Comparison of ENCODE assay signal across 19 cellular contexts in genomic region chr9:126472446-126472845, GRCh38.
DNase-seq lines count a peak whose midpoint lies in the region; ATAC-seq and TF ChIP-seq lines count a peak whose summit lies in the region.
"Had no signal": no experiment of that assay in that cellular context is flagged by ENCODE, and none has a peak within 500 bp of the region (broad histone marks: within the 10 kb centered on the region; RNA-seq: fewer than 3 reads in every experiment).

No MANE protein-coding gene starts in this region.

- H3K27me3 Mint-ChIP-seq in CD14-positive monocyte (ENCODE audit: low read depth in 3 of 3) (peaks cover 0 to 1% (median 0%) of the 10 kb centered on the region in 3 donors), T-cell (no peaks in the 10 kb centered on the region)
- H3K27me3 Mint-ChIP-seq in naive thymus-derived CD8-positive, alpha-beta T cell, result no peaks in the 10 kb centered on the region

- H3K36me3 Mint-ChIP-seq in CD14-positive monocyte, result peaks cover 20 to 38% of the 10 kb centered on the region in 2 donors
- H3K36me3 Mint-ChIP-seq in T-cell, result peaks cover 15% of the 10 kb centered on the region
- peaks cover 2 to 6% (median 4%) of the 10 kb centered on the region in 3 donors for H3K36me3 Mint-ChIP-seq in naive thymus-derived CD8-positive, alpha-beta T cell

- POLR2A ChIA-PET in T-cell (lab: Charles Lee), result interaction anchor here in 1 of 2 donors (0.7 kb wide), 1 partner anchor 1645 kb away, joined by 8 read pairs; no protein-coding TSS in a partner anchor
- POLR2A ChIA-PET in naive thymus-derived CD8-positive, alpha-beta T cell (lab: Charles Lee), result interaction anchor here (0.7 to 5.5 kb wide), 11 partner anchors 10 to 155 kb away, joined by 3 to 25 read pairs (median 3); partner anchors contain the start of gene MVB12B

- peaks cover 0 to 9% (median 1%) of the 10 kb centered on the region in 7 donors for H3K9me3 Mint-ChIP-seq in CD14-positive monocyte
- H3K9me3 Mint-ChIP-seq in T-cell, result no peaks in the 10 kb centered on the region
- peaks cover 0 to 2% (median 0%) of the 10 kb centered on the region in 9 donors for H3K9me3 Mint-ChIP-seq in naive thymus-derived CD8-positive, alpha-beta T cell

- ATAC-seq in T-cell (replicated peaks in 1 of 4) (no peak), HG03460 (IDR thresholded peaks at IDR 0.05; ENCODE audit: unreplicated experiment) (no peak)
- ATAC-seq in naive thymus-derived CD8-positive, alpha-beta T cell, result no peak
- ATAC-seq: activated CD4-positive, CD25-positive, alpha-beta regulatory T cell treated with anti-CD3 and anti-CD28 coated beads, Interleukin-2, amount 50 U/mL, for 24 hours; K562; left cardiac atrium; mucosa of descending colon had no signal

- intact Hi-C loops in CD14-positive monocyte (cut with micrococcal nuclease), result loop anchor here (5.0 kb wide), 2 partner anchors 60 to 145 kb away; partner anchors contain the start of gene MVB12B (in 1 of the 2)

- H3K27ac ChIP-seq in KOPT-K1 (ENCODE audit: low read depth, low read length, poor library complexity, severe bottlenecking), result peak overlapping the region; percentile 88
- H3K27ac ChIP-seq: vagina had no signal

- DNase-seq in CD14-positive monocyte (ENCODE audit: low spot score) (no peak), T-cell (no peak), NCI-H1694 (lab: John Stamatoyannopoulos, UW) (no peak), dedifferentiated amniotic fluid mesenchymal stem cell (ENCODE audit: extremely low spot score) (no peak)
- DNase-seq in naive thymus-derived CD8-positive, alpha-beta T cell, result no peak
- DNase-seq in activated effector memory CD4-positive, alpha-beta T cell treated with Interleukin-2 at 50 U/mL for 16 hours, result no peak
- DNase-seq: activated naive CD4-positive, alpha-beta T cell; DMS153; effector CD8-positive, alpha-beta T cell; left cardiac atrium; mucosa of descending colon; NCI-H187; stimulated activated naive CD4-positive, alpha-beta T cell treated with Interleukin-2 at 50 U/mL for 16 hours had no signal

- CTCF ChIA-PET in T-cell (lab: Charles Lee), result interaction anchor here in 1 of 2 donors (0.5 to 1.3 kb wide), 4 partner anchors 8 to 222 kb away, joined by 3 to 9 read pairs (median 3); no protein-coding TSS in a partner anchor

- no peak for TF ChIP-seq CTCF in CD14-positive monocyte (IDR thresholded peaks at IDR 0.05)

- H3K4me1 Mint-ChIP-seq in CD14-positive monocyte (peaks cover 82% of the 10 kb centered on the region), T-cell (peaks cover 69 to 84% (median 73%) of the 10 kb centered on the region in 3 donors)
- H3K4me1 Mint-ChIP-seq in naive thymus-derived CD8-positive, alpha-beta T cell, result peaks cover 63 to 98% (median 87%) of the 10 kb centered on the region in 4 donors

- H3K9me3 ChIP-seq in KOPT-K1 (ENCODE audit: insufficient read depth, low read length, poor library complexity, severe bottlenecking), result no peaks in the 10 kb centered on the region
- H3K9me3 ChIP-seq: mucosa of descending colon, vagina had no signal

- H3K36me3 ChIP-seq in KOPT-K1 (ENCODE audit: insufficient read depth, low read length), result no peaks in the 10 kb centered on the region; the same call in 1 of the 2 replicates
- H3K36me3 ChIP-seq: vagina had no signal

- H3K4me3 Mint-ChIP-seq in CD14-positive monocyte (no peak overlapping the region), T-cell (peak overlapping the region in 2 of 3 donors; percentile 9 to 81)
- H3K4me3 Mint-ChIP-seq in naive thymus-derived CD8-positive, alpha-beta T cell, result peak overlapping the region in 8 of 10 donors; percentile 26 to 85 (median 75)

- H3K27ac Mint-ChIP-seq in CD14-positive monocyte, result peak overlapping the region in 6 of 7 donors; percentile 35 to 99 (median 97)
- H3K27ac Mint-ChIP-seq in T-cell, result peak overlapping the region; percentile 94
- peak overlapping the region in 9 of 10 donors; percentile 79 to 96 (median 95) for H3K27ac Mint-ChIP-seq in naive thymus-derived CD8-positive, alpha-beta T cell
- H3K27ac Mint-ChIP-seq: T-helper 1 cell treated with Interleukin-12 subunit alpha and Interleukin-12 subunit beta and Interleukin-4 antibody, amounts not matched to agents 30 μg/mL and 1 μg/mL, for 36 hours had no signal

Comparison
In these comparisons a context has a peak if more than half of its experiments do, and no peak if none do; other contexts are left out.
1. H3K4me3 Mint-ChIP-seq: peak in T-cell (2 of 3) and naive thymus-derived CD8-positive, alpha-beta T cell (8 of 10); none in CD14-positive monocyte (0 of 2).
2. Peak in every context shown above with its lines, with median percentiles within 50 percentile points of each other: H3K27ac Mint-ChIP-seq.